In the genomic region with DNA sequence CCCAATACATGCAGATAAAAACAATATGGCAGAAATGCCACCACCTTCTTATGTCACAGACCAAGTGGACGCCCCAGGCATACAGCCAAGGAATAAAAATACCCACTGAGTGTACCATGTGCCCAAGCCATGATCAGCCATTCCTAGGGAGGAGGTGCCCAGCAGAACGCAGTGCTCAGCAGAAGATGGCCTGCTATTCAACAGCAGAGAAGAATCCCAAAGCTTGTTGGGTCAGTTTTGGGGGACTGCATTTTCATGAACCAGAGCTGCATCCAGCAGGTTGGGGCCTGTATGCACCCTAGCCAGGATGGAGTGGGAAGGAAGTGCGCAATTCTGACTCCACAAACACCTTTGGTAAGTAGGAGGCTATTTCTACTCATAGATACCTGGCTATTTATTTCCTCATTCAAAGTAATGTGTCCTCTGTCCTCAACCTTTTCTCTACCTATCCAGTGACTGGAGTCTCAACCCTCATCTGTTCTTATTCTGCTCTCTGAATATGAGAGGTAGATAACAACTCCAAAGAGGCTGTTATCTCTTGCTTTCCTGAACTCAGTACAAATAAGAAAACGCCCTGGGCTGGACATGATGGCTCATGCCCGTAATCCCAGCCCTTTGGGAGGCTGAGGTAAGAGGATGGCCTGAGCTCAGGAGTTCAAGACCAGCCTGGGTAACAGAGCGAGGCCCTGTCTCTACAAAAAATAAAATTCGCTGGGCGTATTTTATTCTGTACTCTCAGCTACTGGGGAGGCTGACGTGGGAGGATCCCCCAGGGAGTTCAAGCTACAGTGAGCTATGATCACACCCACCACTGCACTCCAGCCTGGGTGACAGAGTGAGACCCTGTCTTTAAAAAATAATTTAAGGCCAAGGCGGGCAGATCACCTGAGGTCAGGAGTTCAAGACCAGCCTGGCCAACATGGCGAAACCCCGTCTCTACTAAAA, we compare ENCODE assay signal across 10 cellular contexts. TPM values are rescaled to one million over a fixed set of nuclear protein-coding genes. Genes with fewer than 3 reads are reported as not detected.
DNase-seq lines count a peak whose midpoint lies in the region; ATAC-seq, FAIRE-seq and TF ChIP-seq lines count a peak whose summit lies in the region.
"Had no signal": no experiment of that assay in that cellular context is flagged by ENCODE, and none has a peak within 500 bp of the region (broad histone marks: within the 10 kb centered on the region; RNA-seq: fewer than 3 reads in every experiment).

No MANE protein-coding gene starts in this region.

- peaks cover 0 to 12% (median 9%) of the 10 kb centered on the region in 3 donors for H3K4me1 ChIP-seq in pancreas

- peaks cover 0 to 1% of the 10 kb centered on the region in 2 donors for H3K36me3 Mint-ChIP-seq in activated T-cell treated with anti-CD3 and anti-CD28 coated beads, Interleukin-2, amount 50 U/mL, for 72 hours (ENCODE audit: insufficient read depth in 2 of 2)
- H3K36me3 Mint-ChIP-seq in memory B cell (no peaks in the 10 kb centered on the region), type B pancreatic cell (peaks cover 5% of the 10 kb centered on the region)

- FAIRE-seq in pancreas (lab: Jason Lieb, UNC), result no peak

- no peaks in the 10 kb centered on the region for H3K27me3 Mint-ChIP-seq in activated T-cell treated with anti-CD3 and anti-CD28 coated beads, Interleukin-2, amount 50 U/mL, for 72 hours (ENCODE audit: low read depth)
- H3K27me3 Mint-ChIP-seq in memory B cell, result no peaks in the 10 kb centered on the region
- no peaks in the 10 kb centered on the region for H3K27me3 Mint-ChIP-seq in type B pancreatic cell

- no peak overlapping the region for H3K4me3 ChIP-seq in brain microvascular endothelial cell (ENCODE audit: low read depth, low read length)
- no peak overlapping the region for H3K4me3 ChIP-seq in pancreas
- H3K4me3 ChIP-seq: thoracic aorta had no signal

- H3K4me1 Mint-ChIP-seq in activated T-cell treated with anti-CD3 and anti-CD28 coated beads, Interleukin-2, amount 50 U/mL, for 72 hours (ENCODE audit: low read depth), result peaks cover 45% of the 10 kb centered on the region
- H3K4me1 Mint-ChIP-seq in memory B cell (peaks cover 35% of the 10 kb centered on the region), type B pancreatic cell (ENCODE audit: unreplicated experiment) (peaks cover 18% of the 10 kb centered on the region)

- H3K27ac ChIP-seq in brain microvascular endothelial cell, result peak overlapping the region; percentile 70
- H3K27ac ChIP-seq in pancreas, result peak overlapping the region in 1 of 4 donors; percentile 44

- H3K4me3 Mint-ChIP-seq in activated T-cell treated with anti-CD3 and anti-CD28 coated beads, Interleukin-2, amount 50 U/mL, for 72 hours, result peak overlapping the region; percentile 70 to 87
- H3K4me3 Mint-ChIP-seq in memory B cell, result peak overlapping the region; percentile 81
- peak overlapping the region; percentile 48 for H3K4me3 Mint-ChIP-seq in type B pancreatic cell

- intact Hi-C loops in pancreas (cut with DNase I), result no loop called here

- 84% methylated on average over 12 of the region's 12 CpGs for WGBS in pancreas, 2 donors

- TF ChIP-seq CTCF in brain microvascular endothelial cell (IDR thresholded peaks at IDR 0.05; ENCODE audit: low read depth, low read length, missing control alignments) (no peak), type B pancreatic cell (conservative IDR thresholded peaks at IDR 0.05) (no peak), pancreas (IDR thresholded peaks at IDR 0.05) (no peak)

- no peak for ATAC-seq in activated T-cell treated with anti-CD3 and anti-CD28 coated beads, Interleukin-2, amount 50 U/mL, for 72 hours (replicated peaks in 1 of 2)
- ATAC-seq in memory B cell (ENCODE audit: low read depth) (peak; percentile 78), pancreas (no peak)

- no peaks in the 10 kb centered on the region for H3K27me3 ChIP-seq in brain microvascular endothelial cell (replicated peaks)
- no peaks in the 10 kb centered on the region for H3K27me3 ChIP-seq in pancreas

- in situ Hi-C loops in brain microvascular endothelial cell (cut with HindIII; ENCODE audit: low pct_ligation_motif_present, low sequenced_read_pairs), result no loop called here

- H3K36me3 ChIP-seq in brain microvascular endothelial cell (replicated peaks) (no peaks in the 10 kb centered on the region), pancreas (no peaks in the 10 kb centered on the region)
- H3K36me3 ChIP-seq: thoracic aorta had no signal

- no peaks in the 10 kb centered on the region for H3K9me3 ChIP-seq in pancreas
- H3K9me3 ChIP-seq: thoracic aorta had no signal

- no peaks in the 10 kb centered on the region for H3K9me3 Mint-ChIP-seq in activated T-cell treated with anti-CD3 and anti-CD28 coated beads, Interleukin-2, amount 50 U/mL, for 72 hours
- H3K9me3 Mint-ChIP-seq in memory B cell (no peaks in the 10 kb centered on the region), type B pancreatic cell (no peaks in the 10 kb centered on the region)

- H3K27ac Mint-ChIP-seq in activated T-cell treated with anti-CD3 and anti-CD28 coated beads, Interleukin-2, amount 50 U/mL, for 72 hours, result peak overlapping the region; percentile 75
- H3K27ac Mint-ChIP-seq in memory B cell (peak overlapping the region; percentile 95), type B pancreatic cell (peak overlapping the region; percentile 82)

- DNase-seq in activated T-cell treated with anti-CD3 and anti-CD28 coated beads, Interleukin-2, amount 50 U/mL, for 72 hours, result no peak
- DNase-seq in activated T-cell treated with anti-CD3 and anti-CD28 coated beads, Interleukin-2, amount 50 U/mL, for 1 hour, result no peak
- DNase-seq in brain microvascular endothelial cell (no peak), memory B cell (ENCODE audit: low spot score in 2 of 2) (peak; percentile 68 to 70), type B pancreatic cell (ENCODE audit: extremely low spot score, unreplicated experiment) (no peak), dedifferentiated amniotic fluid mesenchymal stem cell (ENCODE audit: extremely low spot score) (no peak), mucosa of gallbladder (ENCODE audit: low spot score) (no peak), pancreas (no peak)
- DNase-seq: NK-92 treated with Interleukin-12 subunit alpha and Interleukin-12 subunit beta, amount 100 ng/mL, for 24 hours had no signal

RNA-seq across cellular contexts. Expression of a gene that starts 2.5 kb away (rescaled TPM):
- total RNA-seq in activated T-cell treated with anti-CD3 and anti-CD28 coated beads, Interleukin-2, amount 50 U/mL, for 72 hours, result 10 to 100 TPM; 79.7 to 82.7 TPM
- 54.9 and 57.5 TPM in 2 replicates for total RNA-seq in type B pancreatic cell (ENCODE audit: low replicate concordance)
- total RNA-seq in mucosa of gallbladder, result 71.2 TPM
- 10 to 100 TPM; 22.9 to 39.6 (median 29.4) TPM for total RNA-seq in pancreas
- polyA plus RNA-seq in pancreas, result 10 to 100 TPM; 33.6 to 35.1 TPM

RNA-seq across cellular contexts. Expression of a gene that starts 54.4 kb away (rescaled TPM):
- 1 to 10 TPM; 2.5 to 3.0 TPM for total RNA-seq in activated T-cell treated with anti-CD3 and anti-CD28 coated beads, Interleukin-2, amount 50 U/mL, for 72 hours
- 2.4 and 3.8 TPM in 2 replicates for total RNA-seq in type B pancreatic cell (ENCODE audit: low replicate concordance)
- total RNA-seq in mucosa of gallbladder, result 10.1 TPM
- total RNA-seq in pancreas, result 1 to 10 TPM in 5 of 6 donors, under 1 TPM in 1; 0.57 to 1.9 (median 1.8) TPM
- polyA plus RNA-seq in pancreas, result 1 to 10 TPM; 6.1 to 6.9 TPM

Comparison
In these comparisons a context has a peak if more than half of its experiments do, and no peak if none do; other contexts are left out.
1. DNase-seq: peak in memory B cell (2 of 2); none in activated T-cell treated with anti-CD3 and anti-CD28 coated beads, Interleukin-2, amount 50 U/mL, for 72 hours (0 of 2), activated T-cell treated with anti-CD3 and anti-CD28 coated beads, Interleukin-2, amount 50 U/mL, for 1 hour (single experiment), brain microvascular endothelial cell (single experiment), type B pancreatic cell (single experiment), dedifferentiated amniotic fluid mesenchymal stem cell (single experiment), mucosa of gallbladder (single experiment) and pancreas (0 of 6).
2. Peak in every context shown above with its lines, with median percentiles within 50 percentile points of each other: H3K27ac Mint-ChIP-seq and H3K4me3 Mint-ChIP-seq.